Comparison of ENCODE assay signal across 1 cellular context in genomic region chr2:20351555-20352229, GRCh38.
TF ChIP-seq lines count a peak whose summit lies in the region.

No MANE protein-coding gene starts in this region.

TF ChIP-seq in IMR-90, 13 proteins besides CTCF, POLR2A, EP300 and RAD21 (continued from another document):
- TF ChIP-seq MXI1 (IDR thresholded peaks at IDR 0.05; ENCODE audit: borderline replicate concordance, low read depth, low read length) (no peak), NFE2L2 (IDR thresholded peaks at IDR 0.05; ENCODE audit: low read depth, low read length) (no peak), ELK1 (IDR thresholded peaks at IDR 0.05; ENCODE audit: borderline replicate concordance, low read depth, low read length) (no peak), FOS (IDR thresholded peaks at IDR 0.05; ENCODE audit: low read depth, low read length) (no peak)
